Comparison of ENCODE assay signal across 13 cellular contexts in genomic region chr11:63235471-63236461, GRCh38. TPM values are rescaled to one million over a fixed set of nuclear protein-coding genes. Genes with fewer than 3 reads are reported as not detected.
A peak's percentile ranks its signal among the peaks of the same experiment; 100 is the strongest.
DNase-seq lines count a peak whose midpoint lies in the region; ATAC-seq lines count a peak whose summit lies in the region.
"Not testable (repeated sequence)": the region's sequence is repeated elsewhere in the genome, so short reads cannot be mapped to it uniquely, and the experiment has no call there.
"Had no signal": no experiment of that assay in that cellular context is flagged by ENCODE, and none has a peak within 500 bp of the region (broad histone marks: within the 10 kb centered on the region; RNA-seq: fewer than 3 reads in every experiment).

No MANE protein-coding gene starts in this region.

- H3K4me3 ChIP-seq in CD4-positive, alpha-beta memory T cell (ENCODE audit: low read length in 2 of 2); naive thymus-derived CD4-positive, alpha-beta T cell (ENCODE audit: low read length): not testable (repeated sequence)

- peak overlapping the region in 2 of 8 donors; percentile 35 to 43 for H3K4me3 Mint-ChIP-seq in CD4-positive, alpha-beta memory T cell
- peak overlapping the region; percentile 61 for H3K4me3 Mint-ChIP-seq in activated naive CD8-positive, alpha-beta T cell
- peak overlapping the region in 9 of 10 donors; percentile 14 to 78 (median 56) for H3K4me3 Mint-ChIP-seq in naive thymus-derived CD4-positive, alpha-beta T cell

- H3K9me3 Mint-ChIP-seq in CD4-positive, alpha-beta memory T cell: peaks cover 4 to 23% (median 8%) of the 10 kb centered on the region in 8 donors
- H3K9me3 Mint-ChIP-seq in activated naive CD8-positive, alpha-beta T cell (ENCODE audit: low read depth): not testable (repeated sequence)
- peaks cover 0 to 31% (median 11%) of the 10 kb centered on the region in 11 donors for H3K9me3 Mint-ChIP-seq in naive thymus-derived CD4-positive, alpha-beta T cell

- not testable (repeated sequence) for ATAC-seq in naive thymus-derived CD4-positive, alpha-beta T cell

- intact Hi-C loops in CD4-positive, alpha-beta memory T cell (cut with micrococcal nuclease); naive thymus-derived CD4-positive, alpha-beta T cell (cut with micrococcal nuclease): not testable (repeated sequence)

- peaks cover 0 to 23% (median 5%) of the 10 kb centered on the region in 4 donors for H3K4me1 Mint-ChIP-seq in CD4-positive, alpha-beta memory T cell
- H3K4me1 Mint-ChIP-seq in activated naive CD8-positive, alpha-beta T cell (ENCODE audit: low read depth): peaks cover 41% of the 10 kb centered on the region
- peaks cover 0 to 52% (median 29%) of the 10 kb centered on the region in 7 donors for H3K4me1 Mint-ChIP-seq in naive thymus-derived CD4-positive, alpha-beta T cell

- not testable (repeated sequence) for H3K9me3 ChIP-seq in CD4-positive, alpha-beta memory T cell (ENCODE audit: control insufficient read depth in 1 of 2, low read length in 2 of 2); naive thymus-derived CD4-positive, alpha-beta T cell (ENCODE audit: control insufficient read depth in 2 of 3, low read length in 3 of 3)

- not testable (repeated sequence) for H3K36me3 ChIP-seq in CD4-positive, alpha-beta memory T cell (ENCODE audit: insufficient read depth, low read length); naive thymus-derived CD4-positive, alpha-beta T cell (ENCODE audit: control insufficient read depth in 2 of 3, insufficient read depth in 3 of 3, low read length in 3 of 3)

- CTCF ChIA-PET in CD4-positive, alpha-beta memory T cell (lab: Charles Lee; ENCODE audit: partially characterized antibody): not testable (repeated sequence)
- CTCF ChIA-PET in naive thymus-derived CD4-positive, alpha-beta T cell (lab: Charles Lee): interaction anchor here (0.6 kb wide), 1 partner anchor 66 kb away, joined by 3 read pairs; no protein-coding TSS in a partner anchor

- H3K27me3 ChIP-seq in CD4-positive, alpha-beta memory T cell (ENCODE audit: insufficient read depth, low read length); naive thymus-derived CD4-positive, alpha-beta T cell (ENCODE audit: control insufficient read depth in 2 of 2, insufficient read depth in 2 of 2, low read length in 2 of 2): not testable (repeated sequence)

- POLR2A ChIA-PET in CD4-positive, alpha-beta memory T cell (lab: Charles Lee; ENCODE audit: partially characterized antibody): not testable (repeated sequence)
- POLR2A ChIA-PET in naive thymus-derived CD4-positive, alpha-beta T cell (lab: Charles Lee): interaction anchor here (1.1 kb wide), 1 partner anchor 17 kb away, joined by 3 read pairs; no protein-coding TSS in a partner anchor

- peak overlapping the region in 4 of 7 donors; percentile 4 to 83 (median 80) for H3K27ac Mint-ChIP-seq in CD4-positive, alpha-beta memory T cell
- peak overlapping the region; percentile 46 for H3K27ac Mint-ChIP-seq in activated naive CD8-positive, alpha-beta T cell
- H3K27ac Mint-ChIP-seq in naive thymus-derived CD4-positive, alpha-beta T cell: peak overlapping the region in 7 of 9 donors; percentile 43 to 86 (median 77)

- H3K4me1 ChIP-seq in CD4-positive, alpha-beta memory T cell (ENCODE audit: insufficient read depth, low read length); naive thymus-derived CD4-positive, alpha-beta T cell (ENCODE audit: control insufficient read depth in 2 of 2, insufficient read depth in 2 of 2, low read length in 2 of 2): not testable (repeated sequence)

- DNase-seq in CD4-positive, alpha-beta memory T cell: peak in 3 of 5 donors; percentile 5 to 38 (median 36)
- peak; percentile 27 for DNase-seq in activated CD4-positive, alpha-beta T cell treated with anti-CD3 and anti-CD28 coated beads for 1 hour
- DNase-seq in activated CD8-positive, alpha-beta memory T cell treated with anti-CD3 and anti-CD28 coated beads, Interleukin-2, amount 50 U/mL, for 4 hours: peak; percentile 21
- peak; percentile 6 for DNase-seq in activated T-helper 1 cell treated with Interleukin-2 at 50 U/mL for 16 hours (ENCODE audit: low read depth)
- DNase-seq in naive thymus-derived CD4-positive, alpha-beta T cell: peak in 7 of 9 donors; percentile 28 to 81 (median 51)
- peak; percentile 5 to 73 (median 38) for DNase-seq in stimulated activated naive CD4-positive, alpha-beta T cell (lab: John Stamatoyannopoulos, UW)

- not testable (repeated sequence) for H3K36me3 Mint-ChIP-seq in CD4-positive, alpha-beta memory T cell; activated naive CD8-positive, alpha-beta T cell; naive thymus-derived CD4-positive, alpha-beta T cell

- H3K27me3 Mint-ChIP-seq in CD4-positive, alpha-beta memory T cell: peaks cover 16 to 19% of the 10 kb centered on the region in 2 donors
- H3K27me3 Mint-ChIP-seq in activated naive CD8-positive, alpha-beta T cell: not testable (repeated sequence)
- H3K27me3 Mint-ChIP-seq in naive thymus-derived CD4-positive, alpha-beta T cell: peaks cover 1 to 25% (median 10%) of the 10 kb centered on the region in 5 donors

- not testable (repeated sequence) for H3K27ac ChIP-seq in CD4-positive, alpha-beta memory T cell (ENCODE audit: low read depth, low read length); naive thymus-derived CD4-positive, alpha-beta T cell (ENCODE audit: low read depth, low read length)

RNA-seq across cellular contexts. Expression of gene SLC22A25, which starts 7.6 kb away (rescaled TPM):
- total RNA-seq in CD4-positive, alpha-beta memory T cell: not detected
- not detected for polyA plus RNA-seq in CD4-positive, alpha-beta memory T cell
- not detected for total RNA-seq in naive thymus-derived CD4-positive, alpha-beta T cell
- polyA plus RNA-seq in naive thymus-derived CD4-positive, alpha-beta T cell: not detected
- total RNA-seq: A673, Caco-2, H1, H9 had no signal
- polyA plus RNA-seq: AG04450, CD14-positive monocyte, H1 had no signal
